18 cellular contexts compared by ENCODE assay signal in the genomic region with DNA sequence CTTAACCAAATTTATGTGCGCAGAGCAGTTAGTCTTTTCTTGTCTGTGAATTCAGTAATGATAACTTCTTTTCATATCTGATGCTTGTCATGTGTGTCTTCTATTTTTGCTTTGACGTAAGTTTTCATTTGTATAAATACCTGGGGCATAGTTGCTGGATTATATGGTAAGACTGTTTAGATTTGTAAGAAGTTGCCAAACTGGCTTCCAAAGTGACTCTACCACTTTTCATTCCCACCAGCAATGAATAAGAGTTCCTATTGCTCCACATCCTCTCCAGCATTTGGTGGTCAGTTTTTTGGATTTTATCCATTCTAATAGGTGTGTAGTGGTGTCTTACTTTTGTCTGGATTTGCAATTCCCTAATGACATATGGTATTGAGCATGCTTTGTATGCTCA. TPM values are rescaled to one million over a fixed set of nuclear protein-coding genes. Genes with fewer than 3 reads are reported as not detected.
DNase-seq lines count a peak whose midpoint lies in the region; ATAC-seq and TF ChIP-seq lines count a peak whose summit lies in the region.
"Had no signal": no experiment of that assay in that cellular context is flagged by ENCODE, and none has a peak within 500 bp of the region (broad histone marks: within the 10 kb centered on the region; RNA-seq: fewer than 3 reads in every experiment).

No MANE protein-coding gene starts in this region.

- peak overlapping the region; percentile 28; the same call in 1 of the 2 replicates for H3K4me3 ChIP-seq in BLaER1
- no peak overlapping the region for H3K4me3 ChIP-seq in OCI-LY7 (ENCODE audit: low read depth, low read length, poor library complexity, severe bottlenecking)
- peak overlapping the region; percentile 11 to 14 for H3K4me3 ChIP-seq in duodenal mucosa (ENCODE audit: low read depth in 1 of 2, low read length in 2 of 2)
- H3K4me3 ChIP-seq in skeletal muscle tissue (ENCODE audit: low read length in 3 of 3), result peak overlapping the region in 2 of 3 donors; percentile 38 to 61

- H3K27ac ChIP-seq in BLaER1, result no peak overlapping the region
- H3K27ac ChIP-seq in OCI-LY7 (ENCODE audit: low read depth, low read length, poor library complexity, severe bottlenecking), result no peak overlapping the region
- no peak overlapping the region for H3K27ac ChIP-seq in duodenal mucosa (ENCODE audit: low read depth, low read length)
- no peak overlapping the region for H3K27ac ChIP-seq in skeletal muscle tissue (ENCODE audit: low read depth, low read length)

- peaks cover 100% of the 10 kb centered on the region for H3K9me3 ChIP-seq in BLaER1
- H3K9me3 ChIP-seq in OCI-LY7 (ENCODE audit: low read length), result peaks cover 48% of the 10 kb centered on the region
- H3K9me3 ChIP-seq in duodenal mucosa (ENCODE audit: control insufficient read depth in 1 of 2, low read length in 2 of 2), result peaks cover 83 to 94% of the 10 kb centered on the region in 2 donors
- H3K9me3 ChIP-seq in skeletal muscle tissue (ENCODE audit: control insufficient read depth in 3 of 3, low read length in 3 of 3), result peaks cover 22 to 76% (median 51%) of the 10 kb centered on the region in 3 donors

- no peaks in the 10 kb centered on the region for H3K27me3 ChIP-seq in BLaER1
- H3K27me3 ChIP-seq in duodenal mucosa (ENCODE audit: control insufficient read depth in 1 of 2, insufficient read depth in 2 of 2, low read length in 2 of 2), result no peaks in the 10 kb centered on the region
- H3K27me3 ChIP-seq in skeletal muscle tissue (ENCODE audit: control insufficient read depth in 3 of 3, insufficient read depth in 3 of 3, low read length in 3 of 3), result no peaks in the 10 kb centered on the region

- BruUV-seq in OCI-LY7 (replicated peaks; lab: Mats Ljungman, UMichigan), result TSS peak; percentile 23

- H3K4me2 ChIP-seq in BLaER1 (no peak overlapping the region), OCI-LY7 (ENCODE audit: low read length) (no peak overlapping the region)

- H3K9me2 ChIP-seq in OCI-LY7 (ENCODE audit: insufficient read depth, low read length), result no peaks in the 10 kb centered on the region

- H3K4me1 ChIP-seq in BLaER1 (no peaks in the 10 kb centered on the region), OCI-LY7 (ENCODE audit: insufficient read depth, low read length, poor library complexity, severe bottlenecking) (no peaks in the 10 kb centered on the region), duodenal mucosa (ENCODE audit: control insufficient read depth in 1 of 2, insufficient read depth in 2 of 2, low read length in 2 of 2) (no peaks in the 10 kb centered on the region), skeletal muscle tissue (ENCODE audit: control insufficient read depth in 3 of 3, insufficient read depth in 3 of 3, low read length in 3 of 3) (no peaks in the 10 kb centered on the region)
- H3K4me1 ChIP-seq: Caco-2 had no signal

- ATAC-seq in HG03457 (IDR thresholded peaks at IDR 0.05; ENCODE audit: unreplicated experiment), result no peak
- ATAC-seq: CD8-positive, alpha-beta T cell had no signal

- CTCF ChIA-PET in OCI-LY7 (lab: Charles Lee; ENCODE audit: unreplicated experiment), result no interaction called here

- no peaks in the 10 kb centered on the region for H3K79me2 ChIP-seq in OCI-LY7 (ENCODE audit: insufficient read depth, low read depth, low read length)

- H2AFZ ChIP-seq in OCI-LY7 (ENCODE audit: low read length), result no peak overlapping the region

- DNase-seq in OCI-LY7 (ENCODE audit: low spot score) (no peak), HK-2 (ENCODE audit: unreplicated experiment) (no peak), mesenteric fat pad (ENCODE audit: low spot score) (no peak)
- DNase-seq in stimulated activated naive CD4-positive, alpha-beta T cell treated with Interleukin-2 at 50 U/mL for 16 hours (lab: John Stamatoyannopoulos, UW), result no peak
- DNase-seq: Caco-2; CD8-positive, alpha-beta T cell; DMS53; GF-D8; HCEC 1CT; HFFc6 had no signal

- POLR2A ChIA-PET in OCI-LY7 (lab: Charles Lee), result no interaction called here

- H4K20me1 ChIP-seq in BLaER1, result no peaks in the 10 kb centered on the region
- no peaks in the 10 kb centered on the region for H4K20me1 ChIP-seq in OCI-LY7 (ENCODE audit: insufficient read depth, low read length)

- TF ChIP-seq CTCF in OCI-LY7 (conservative IDR thresholded peaks at IDR 0.05; ENCODE audit: low read length), result no peak

- no peak overlapping the region for H3K9ac ChIP-seq in BLaER1
- H3K9ac ChIP-seq in duodenal mucosa (ENCODE audit: low read depth in 1 of 2, low read length in 2 of 2), result no peak overlapping the region
- no peak overlapping the region for H3K9ac ChIP-seq in skeletal muscle tissue (ENCODE audit: low read depth in 1 of 3, low read length in 3 of 3)

- H3K36me3 ChIP-seq in BLaER1, result peaks cover 100% of the 10 kb centered on the region
- H3K36me3 ChIP-seq in OCI-LY7 (ENCODE audit: insufficient read depth, low read length), result peaks cover 100% of the 10 kb centered on the region
- peaks cover 86 to 98% of the 10 kb centered on the region in 2 donors for H3K36me3 ChIP-seq in duodenal mucosa (ENCODE audit: control insufficient read depth in 1 of 2, insufficient read depth in 2 of 2, low read length in 2 of 2)
- peaks cover 89 to 97% (median 92%) of the 10 kb centered on the region in 3 donors for H3K36me3 ChIP-seq in skeletal muscle tissue (ENCODE audit: control insufficient read depth in 3 of 3, insufficient read depth in 3 of 3, low read length in 3 of 3)

- intact Hi-C loops in OCI-LY7 (cut with micrococcal nuclease; ENCODE audit: unreplicated experiment), result no loop called here

RNA-seq across cellular contexts. Expression of gene ZNF268, which starts 8.9 kb away (rescaled TPM):
- 7.7 and 19.1 TPM in 2 replicates for total RNA-seq in OCI-LY7 (2014; rRNA removed; shearing (Covaris generic))
- total RNA-seq in OCI-LY7 (2022), result 17.9 and 21.4 TPM in 2 replicates
- total RNA-seq in skeletal muscle tissue, result 15.7 TPM
- total RNA-seq in mesenteric fat pad, result 10.8 TPM

RNA-seq across cellular contexts. Expression of gene ANHX, which starts 45.5 kb away (rescaled TPM):
- not detected in 2 replicates for total RNA-seq in OCI-LY7 (2014; rRNA removed; shearing (Covaris generic))
- total RNA-seq in OCI-LY7 (2022) (not detected in 2 replicates), skeletal muscle tissue (not detected), mesenteric fat pad (not detected)
- total RNA-seq: A172; B cell; Caco-2; CD8-positive, alpha-beta T cell; H4; HFFc6; HT-29 had no signal

RNA-seq across cellular contexts. Expression of gene ZNF10, which starts 59.7 kb away (rescaled TPM):
- total RNA-seq in OCI-LY7 (2014; rRNA removed; shearing (Covaris generic)), result 5.9 and 8.0 TPM in 2 replicates
- total RNA-seq in OCI-LY7 (2022) (7.1 and 10.1 TPM in 2 replicates), skeletal muscle tissue (8.4 TPM), mesenteric fat pad (7.4 TPM)
